In genomic region chr22:26461188-26461810, GRCh38 we compare ENCODE assay signal across 7 cellular contexts. TPM values are rescaled to one million over a fixed set of nuclear protein-coding genes. Genes with fewer than 3 reads are reported as not detected.
DNase-seq lines count a peak whose midpoint lies in the region; ATAC-seq, FAIRE-seq and TF ChIP-seq lines count a peak whose summit lies in the region.

No MANE protein-coding gene starts in this region.

- CTCF ChIA-PET in activated B cell treated with CpG ODN at 0.5 μM for 24 hours (lab: Charles Lee) = interaction anchor here (0.7 to 6.4 kb wide), 18 partner anchors 9 to 183 kb away, joined by 3 to 138 read pairs (median 4); partner anchors contain the start of gene ASPHD2

- H3K9me3 Mint-ChIP-seq in activated B cell treated with CpG ODN at 0.5 μM for 24 hours = no peaks in the 10 kb centered on the region
- no peaks in the 10 kb centered on the region for H3K9me3 Mint-ChIP-seq in effector memory CD8-positive, alpha-beta T cell

- ATAC-seq in activated B cell treated with CpG ODN at 0.5 μM for 24 hours (ENCODE audit: low read depth) = peak; percentile 57
- ATAC-seq in effector memory CD8-positive, alpha-beta T cell (replicated peaks) = peak; percentile 37
- ATAC-seq in HG03135 (IDR thresholded peaks at IDR 0.05; ENCODE audit: unreplicated experiment) = no peak

- H3K4me1 Mint-ChIP-seq in activated B cell treated with CpG ODN at 0.5 μM for 24 hours = peaks cover 2% of the 10 kb centered on the region
- peaks cover 0 to 3% of the 10 kb centered on the region in 2 donors for H3K4me1 Mint-ChIP-seq in effector memory CD8-positive, alpha-beta T cell (ENCODE audit: low read depth in 2 of 2)

- no peaks in the 10 kb centered on the region for H3K27me3 Mint-ChIP-seq in activated B cell treated with CpG ODN at 0.5 μM for 24 hours
- H3K27me3 Mint-ChIP-seq in effector memory CD8-positive, alpha-beta T cell = no peaks in the 10 kb centered on the region

- peak; percentile 82 for DNase-seq in GM03348 (ENCODE audit: low spot score)
- peak; percentile 47 for DNase-seq in activated B cell treated with CpG ODN at 0.5 μM for 24 hours
- DNase-seq in effector memory CD8-positive, alpha-beta T cell = peak in 2 of 3 experiments; percentile 17 to 20
- peak; percentile 36 for DNase-seq in midbrain (lab: John Stamatoyannopoulos, UW)
- DNase-seq in urothelium cell line (ENCODE audit: low spot score) = peak; percentile 90

- POLR2A ChIA-PET in activated B cell treated with CpG ODN at 0.5 μM for 24 hours (lab: Charles Lee) = no interaction called here

- TF ChIP-seq CTCF in LNCAP (IDR thresholded peaks at IDR 0.05) (peak; percentile 75), activated B cell treated with CpG ODN at 0.5 μM for 24 hours (IDR thresholded peaks at IDR 0.05) (peak; percentile 66)

- H3K27ac Mint-ChIP-seq in activated B cell treated with CpG ODN at 0.5 μM for 24 hours = no peak overlapping the region
- H3K27ac Mint-ChIP-seq in effector memory CD8-positive, alpha-beta T cell = no peak overlapping the region

- FAIRE-seq in urothelium cell line (lab: Jason Lieb, UNC) = peak; percentile 97

- no peak overlapping the region for H3K4me3 Mint-ChIP-seq in activated B cell treated with CpG ODN at 0.5 μM for 24 hours
- no peak overlapping the region for H3K4me3 Mint-ChIP-seq in effector memory CD8-positive, alpha-beta T cell

- peaks cover 87% of the 10 kb centered on the region for H3K36me3 Mint-ChIP-seq in activated B cell treated with CpG ODN at 0.5 μM for 24 hours (ENCODE audit: low read depth)
- peaks cover 26% of the 10 kb centered on the region for H3K36me3 Mint-ChIP-seq in effector memory CD8-positive, alpha-beta T cell (ENCODE audit: insufficient read depth)

- intact Hi-C loops in activated B cell treated with CpG ODN at 0.5 μM for 24 hours (cut with micrococcal nuclease) = loop anchor here (1.0 to 5.0 kb wide), 3 partner anchors 34 to 97 kb away; partner anchors contain the start of gene ASPHD2

RNA-seq across cellular contexts. Expression of gene HPS4, which starts 22.3 kb away (rescaled TPM):
- 45.3 and 51.6 TPM in 2 replicates for total RNA-seq in activated B cell treated with CpG ODN at 0.5 μM for 24 hours

RNA-seq across cellular contexts. Expression of gene SRRD, which starts 22.4 kb away (rescaled TPM):
- total RNA-seq in activated B cell treated with CpG ODN at 0.5 μM for 24 hours = 26.4 and 32.0 TPM in 2 replicates

RNA-seq across cellular contexts. Expression of gene ASPHD2, which starts 32.2 kb away (rescaled TPM):
- 15.5 TPM in 2 replicates for total RNA-seq in activated B cell treated with CpG ODN at 0.5 μM for 24 hours

RNA-seq across cellular contexts. Expression of gene TFIP11, which starts 51.0 kb away (rescaled TPM):
- total RNA-seq in activated B cell treated with CpG ODN at 0.5 μM for 24 hours = 59.0 and 62.8 TPM in 2 replicates

Comparison
In these comparisons a context has a peak if more than half of its experiments do, and no peak if none do; other contexts are left out.
1. DNase-seq: peak in every context shown above with its lines; median percentile 90 in urothelium cell line; 82 in GM03348; 47 in activated B cell treated with CpG ODN at 0.5 μM for 24 hours; 36 in midbrain; 18 in effector memory CD8-positive, alpha-beta T cell.